In the genomic region with DNA sequence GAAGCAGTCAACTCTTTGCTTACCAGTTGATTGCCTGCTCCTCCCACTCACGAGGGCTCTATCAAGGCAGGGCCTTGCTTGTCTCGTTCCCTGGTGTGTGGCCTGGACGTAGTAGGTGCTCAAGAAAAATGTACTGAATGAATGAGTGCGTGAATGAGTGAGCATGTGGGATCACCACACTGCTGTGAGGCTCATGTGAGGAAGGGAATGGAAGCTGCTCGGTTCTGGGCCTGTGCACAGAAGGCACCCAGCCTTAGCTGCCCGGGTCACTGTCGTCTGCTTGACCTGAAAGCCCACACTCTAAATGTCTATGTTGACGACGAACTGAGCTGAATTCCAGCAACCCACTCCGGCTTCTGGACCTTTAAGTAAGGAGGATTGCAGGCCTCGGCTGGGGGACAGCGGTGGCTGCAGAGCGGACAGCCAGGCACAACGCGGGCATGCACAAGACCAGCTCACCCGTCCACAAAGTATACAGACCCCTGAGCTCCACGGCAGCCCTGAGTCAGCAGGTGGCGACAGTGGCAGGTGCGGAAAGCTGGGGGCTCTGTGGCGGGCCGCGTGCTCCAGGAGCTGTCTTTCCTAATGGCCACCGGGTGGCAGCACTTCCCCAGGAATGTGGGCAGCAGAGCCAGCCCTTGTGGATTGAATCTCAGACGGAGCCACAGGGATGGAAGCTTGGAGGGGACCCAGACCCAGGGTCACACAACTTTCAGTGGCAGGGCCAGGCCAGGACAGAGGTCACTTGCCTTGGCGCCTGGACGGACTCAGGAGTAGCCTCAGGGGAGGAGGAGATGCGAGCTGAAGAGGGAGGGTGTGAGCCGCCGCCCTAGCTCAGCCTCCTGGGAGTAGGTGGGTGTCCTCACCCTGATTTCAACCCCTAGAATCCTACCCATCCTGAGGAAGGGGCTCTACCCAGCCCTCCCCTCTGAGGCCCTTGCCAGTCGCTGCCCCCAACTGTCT, we compare ENCODE assay signal across 8 cellular contexts. TPM values are rescaled to one million over a fixed set of nuclear protein-coding genes. Genes with fewer than 3 reads are reported as not detected.
A peak's percentile ranks its signal among the peaks of the same experiment; 100 is the strongest.
DNase-seq lines count a peak whose midpoint lies in the region; ATAC-seq and TF ChIP-seq lines count a peak whose summit lies in the region.

No MANE protein-coding gene starts in this region.

- H3K36me3 Mint-ChIP-seq in activated T-cell treated with anti-CD3 and anti-CD28 coated beads, Interleukin-2, amount 50 U/mL, for 24 hours (ENCODE audit: low read depth): peaks cover 3% of the 10 kb centered on the region
- no peaks in the 10 kb centered on the region for H3K36me3 Mint-ChIP-seq in natural killer cell
- no peaks in the 10 kb centered on the region for H3K36me3 Mint-ChIP-seq in stimulated activated naive B cell treated with anti-CD40 and anti-IgM and Interleukin-4, amounts not matched to agents 10 μg/mL and 1 μg/mL and 100 μg/mL, for 72 hours

- no peaks in the 10 kb centered on the region for H3K36me3 ChIP-seq in Panc1 (ENCODE audit: control insufficient read depth, insufficient read depth, low read length)
- H3K36me3 ChIP-seq in esophagus squamous epithelium: no peaks in the 10 kb centered on the region

- peak; percentile 91 for TF ChIP-seq CTCF in GM12874 (IDR thresholded peaks at IDR 0.05; ENCODE audit: insufficient read depth, low read depth, low read length)
- peak; percentile 86 for TF ChIP-seq CTCF in LNCaP clone FGC (IDR thresholded peaks at IDR 0.05; ENCODE audit: control insufficient read depth, extremely low read depth, insufficient read depth)
- TF ChIP-seq CTCF in Panc1 (IDR thresholded peaks at IDR 0.05): peak; percentile 86
- TF ChIP-seq CTCF in esophagus squamous epithelium (IDR thresholded peaks at IDR 0.05): peak; percentile 79 to 92 (median 90)
- TF ChIP-seq CTCF in natural killer cell (IDR thresholded peaks at IDR 0.05): peak; percentile 91

- CTCF ChIA-PET in Panc1 (lab: Charles Lee): interaction anchor here (0.5 to 1.2 kb wide), 10 partner anchors 11 to 266 kb away, joined by 3 to 7 read pairs (median 3); no protein-coding TSS in a partner anchor

- peaks cover 11% of the 10 kb centered on the region for H3K4me1 Mint-ChIP-seq in activated T-cell treated with anti-CD3 and anti-CD28 coated beads, Interleukin-2, amount 50 U/mL, for 24 hours (ENCODE audit: low read depth)
- peaks cover 13 to 18% of the 10 kb centered on the region in 2 donors for H3K4me1 Mint-ChIP-seq in natural killer cell
- peaks cover 10 to 19% of the 10 kb centered on the region in 2 donors for H3K4me1 Mint-ChIP-seq in stimulated activated naive B cell treated with anti-CD40 and anti-IgM and Interleukin-4, amounts not matched to agents 10 μg/mL and 1 μg/mL and 100 μg/mL, for 72 hours

- H3K4me3 Mint-ChIP-seq in activated T-cell treated with anti-CD3 and anti-CD28 coated beads, Interleukin-2, amount 50 U/mL, for 24 hours: no peak overlapping the region
- H3K4me3 Mint-ChIP-seq in natural killer cell: peak overlapping the region; percentile 25
- peak overlapping the region in 1 of 2 donors; percentile 30 for H3K4me3 Mint-ChIP-seq in stimulated activated naive B cell treated with anti-CD40 and anti-IgM and Interleukin-4, amounts not matched to agents 10 μg/mL and 1 μg/mL and 100 μg/mL, for 72 hours

- in situ Hi-C loops in Panc1 (cut with HindIII; ENCODE audit: low pct_unique_long_range_greater_than_20kb, low sequenced_read_pairs): no loop called here

- POLR2A ChIA-PET in Panc1 (lab: Charles Lee): interaction anchor here (0.6 kb wide), 2 partner anchors 14 to 44 kb away, joined by 4 to 10 read pairs; no protein-coding TSS in a partner anchor

- H3K4me3 ChIP-seq in LNCaP clone FGC (ENCODE audit: low read depth, low read length): no peak overlapping the region
- H3K4me3 ChIP-seq in Panc1 (ENCODE audit: low read depth in 2 of 2, low read length in 2 of 2): no peak overlapping the region
- H3K4me3 ChIP-seq in esophagus squamous epithelium: no peak overlapping the region

- intact Hi-C loops in Panc1 (cut with micrococcal nuclease; ENCODE audit: unreplicated experiment) (no loop called here), esophagus squamous epithelium (cut with DNase I) (loop anchor here (10.0 kb wide), 1 partner anchor 513 kb away; no protein-coding TSS in a partner anchor), natural killer cell (cut with micrococcal nuclease) (loop anchor here (1.0 to 5.0 kb wide), 4 partner anchors 178 to 630 kb away; partner anchors contain the start of gene TOMM22)

- H3K27me3 ChIP-seq in Panc1 (ENCODE audit: control insufficient read depth, insufficient read depth, low read length): no peaks in the 10 kb centered on the region
- no peaks in the 10 kb centered on the region for H3K27me3 ChIP-seq in esophagus squamous epithelium

- no peaks in the 10 kb centered on the region for H3K4me1 ChIP-seq in Panc1 (ENCODE audit: control insufficient read depth, insufficient read depth, low read length)
- peaks cover 0 to 17% (median 6%) of the 10 kb centered on the region in 3 donors for H3K4me1 ChIP-seq in esophagus squamous epithelium

- H3K27me3 Mint-ChIP-seq in activated T-cell treated with anti-CD3 and anti-CD28 coated beads, Interleukin-2, amount 50 U/mL, for 24 hours: peaks cover 4% of the 10 kb centered on the region
- H3K27me3 Mint-ChIP-seq in natural killer cell (ENCODE audit: low read depth in 2 of 2): peaks cover 0 to 2% of the 10 kb centered on the region in 2 donors
- H3K27me3 Mint-ChIP-seq in stimulated activated naive B cell treated with anti-CD40 and anti-IgM and Interleukin-4, amounts not matched to agents 10 μg/mL and 1 μg/mL and 100 μg/mL, for 72 hours: peaks cover 3 to 26% of the 10 kb centered on the region in 2 donors

- H3K9me3 ChIP-seq in Panc1 (ENCODE audit: control insufficient read depth, insufficient read depth, low read depth, low read length) (no peaks in the 10 kb centered on the region), esophagus squamous epithelium (no peaks in the 10 kb centered on the region)

- no peak for TF ChIP-seq POLR2A in esophagus squamous epithelium (IDR thresholded peaks at IDR 0.05)

- H3K27ac ChIP-seq in Panc1 (ENCODE audit: low read length) (no peak overlapping the region; the same call in 1 of the 2 replicates), esophagus squamous epithelium (no peak overlapping the region)

- DNase-seq in LNCaP clone FGC (ENCODE audit: low read depth) (peak; percentile 44), Panc1 (ENCODE audit: low read depth, low spot score) (peak; percentile 39), esophagus squamous epithelium (lab: John Stamatoyannopoulos, UW) (no peak), natural killer cell (peak; percentile 78)
- DNase-seq in activated T-cell treated with anti-CD3 and anti-CD28 coated beads, Interleukin-2, amount 50 U/mL, for 24 hours: peak; percentile 85
- peak; percentile 67 for DNase-seq in stimulated activated naive B cell treated with anti-CD40 and anti-IgM and Interleukin-4, amounts not matched to agents 10 μg/mL and 1 μg/mL and 100 μg/mL, for 72 hours

- ATAC-seq in Panc1 (peak; percentile 88), natural killer cell (peak; percentile 87), GM18502 (IDR thresholded peaks at IDR 0.05; ENCODE audit: poor library complexity, unreplicated experiment) (no peak)
- peak; percentile 83 to 85 for ATAC-seq in stimulated activated naive B cell treated with anti-CD40 and anti-IgM and Interleukin-4, amounts not matched to agents 10 μg/mL and 1 μg/mL and 100 μg/mL, for 72 hours (replicated peaks)

- WGBS in esophagus squamous epithelium, 2 donors: 39 to 56% methylated on average over 7 to 14 of the region's 30 CpGs

- BruUV-seq in Panc1 (replicated peaks; lab: Mats Ljungman, UMichigan): no TSS peak

- peak overlapping the region; percentile 57 for H3K27ac Mint-ChIP-seq in activated T-cell treated with anti-CD3 and anti-CD28 coated beads, Interleukin-2, amount 50 U/mL, for 24 hours
- H3K27ac Mint-ChIP-seq in natural killer cell: peak overlapping the region in 1 of 2 donors; percentile 40
- no peak overlapping the region for H3K27ac Mint-ChIP-seq in stimulated activated naive B cell treated with anti-CD40 and anti-IgM and Interleukin-4, amounts not matched to agents 10 μg/mL and 1 μg/mL and 100 μg/mL, for 72 hours

- H3K9me3 Mint-ChIP-seq in activated T-cell treated with anti-CD3 and anti-CD28 coated beads, Interleukin-2, amount 50 U/mL, for 24 hours: no peaks in the 10 kb centered on the region
- no peaks in the 10 kb centered on the region for H3K9me3 Mint-ChIP-seq in natural killer cell
- H3K9me3 Mint-ChIP-seq in stimulated activated naive B cell treated with anti-CD40 and anti-IgM and Interleukin-4, amounts not matched to agents 10 μg/mL and 1 μg/mL and 100 μg/mL, for 72 hours: no peaks in the 10 kb centered on the region

RNA-seq across cellular contexts. Expression of gene PICK1, which starts 5.0 kb away (rescaled TPM):
- 21.3 TPM for total RNA-seq in Panc1 (2021; ENCODE audit: unreplicated experiment)
- polyA plus RNA-seq in Panc1 (2012; ENCODE audit: insufficient read length): 25.8 TPM
- 10 to 100 TPM; 26.3 to 53.1 (median 31.2) TPM for total RNA-seq in esophagus squamous epithelium
- total RNA-seq in natural killer cell: 10 to 100 TPM; 28.4 to 30.9 (median 29.9) TPM

RNA-seq across cellular contexts. Expression of gene SLC16A8, which starts 31.8 kb away (rescaled TPM):
- total RNA-seq in Panc1 (2021; ENCODE audit: unreplicated experiment) (not detected), esophagus squamous epithelium (not detected), natural killer cell (1 to 10 TPM in 1 of 3 donors, not detected in 2; 1.0 TPM)
- polyA plus RNA-seq in Panc1 (2012; ENCODE audit: insufficient read length): 0.44 TPM

RNA-seq across cellular contexts. Expression of gene BAIAP2L2, which starts 58.3 kb away (rescaled TPM):
- 0.18 TPM for total RNA-seq in Panc1 (2021; ENCODE audit: unreplicated experiment)
- 0.51 TPM for polyA plus RNA-seq in Panc1 (2012; ENCODE audit: insufficient read length)
- 1 to 10 TPM in 3 of 4 donors, under 1 TPM in 1; 0.26 to 4.8 (median 2.8) TPM for total RNA-seq in esophagus squamous epithelium
- total RNA-seq in natural killer cell: 1 to 10 TPM in 2 of 3 donors, under 1 TPM in 1; 0.99 to 1.9 (median 1.2) TPM
